10 cellular contexts compared by ENCODE assay signal in the genomic region with DNA sequence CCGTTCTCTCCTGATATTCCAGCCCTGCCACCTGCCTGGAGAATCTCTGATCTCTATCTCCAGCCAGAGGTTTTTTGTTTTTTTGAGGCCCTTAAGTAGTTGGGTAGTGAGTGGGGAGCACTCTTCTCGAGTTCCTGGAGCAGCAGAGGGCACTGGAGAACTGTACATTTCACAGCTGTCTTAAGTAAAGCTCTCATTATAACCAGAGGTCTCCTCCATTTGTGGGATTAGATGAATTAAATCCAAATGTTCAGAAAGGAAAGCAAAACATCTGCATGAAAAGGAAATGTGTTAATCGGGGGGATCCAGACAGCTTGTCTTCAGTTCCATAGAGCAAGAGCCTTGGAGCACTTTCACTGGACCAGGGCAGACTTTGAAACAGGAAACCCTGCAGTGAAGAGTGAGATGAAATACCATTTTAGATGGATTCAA. TPM values are rescaled to one million over a fixed set of nuclear protein-coding genes. Genes with fewer than 3 reads are reported as not detected.
DNase-seq lines count a peak whose midpoint lies in the region; ATAC-seq and TF ChIP-seq lines count a peak whose summit lies in the region.
"Had no signal": no experiment of that assay in that cellular context is flagged by ENCODE, and none has a peak within 500 bp of the region (broad histone marks: within the 10 kb centered on the region; RNA-seq: fewer than 3 reads in every experiment).

No MANE protein-coding gene starts in this region.

- H3K27ac ChIP-seq in BLaER1 (no peak overlapping the region), left lung (no peak overlapping the region)

- peak; percentile 48 for DNase-seq in Jurkat, Clone E6-1 (ENCODE audit: low read depth, low spot score)
- DNase-seq in adipocyte (ENCODE audit: low read depth) (peak; percentile 83), left lung (no peak), SW 1271 (lab: John Stamatoyannopoulos, UW) (no peak), NCI-H526 treated with DMSO at 0.1 percent for 48 hours (lab: John Stamatoyannopoulos, UW) (no peak)
- no peak for DNase-seq in activated CD4-positive, alpha-beta T cell treated with anti-CD3 and anti-CD28 coated beads for 48 hours

- intact Hi-C loops in left lung (cut with DNase I) = no loop called here

- H3K4me2 ChIP-seq in BLaER1 = 0 out of 2 replicates have a peak overlapping the region, but pooled peaks have one; percentile 4

- no peak overlapping the region for H3K4me3 ChIP-seq in BLaER1
- H3K4me3 ChIP-seq in Jurkat, Clone E6-1 (ENCODE audit: low read length) = no peak overlapping the region
- no peak overlapping the region for H3K4me3 ChIP-seq in adipocyte (ENCODE audit: low read length)
- no peak overlapping the region for H3K4me3 ChIP-seq in left lung
- H3K4me3 ChIP-seq: ovary had no signal

- peak in 1 of 2 donors; percentile 17 for TF ChIP-seq CTCF in left lung (IDR thresholded peaks at IDR 0.05)

- no peaks in the 10 kb centered on the region for H4K20me1 ChIP-seq in BLaER1

- no peak overlapping the region for H3K9ac ChIP-seq in BLaER1
- peak overlapping the region; percentile 67 for H3K9ac ChIP-seq in adipocyte (ENCODE audit: low read length)

- peaks cover 29% of the 10 kb centered on the region for H3K4me1 ChIP-seq in BLaER1
- H3K4me1 ChIP-seq in adipocyte (ENCODE audit: control insufficient read depth, insufficient read depth, low read length) = peaks cover 66% of the 10 kb centered on the region
- H3K4me1 ChIP-seq in left lung = peaks cover 0 to 24% of the 10 kb centered on the region in 2 donors

- no peaks in the 10 kb centered on the region for H3K36me3 ChIP-seq in BLaER1
- peaks cover 83% of the 10 kb centered on the region for H3K36me3 ChIP-seq in adipocyte (ENCODE audit: control insufficient read depth, insufficient read depth, low read length, severe bottlenecking)
- H3K36me3 ChIP-seq in left lung = no peaks in the 10 kb centered on the region
- H3K36me3 ChIP-seq: ovary had no signal

- H3K9me3 ChIP-seq in BLaER1 (no peaks in the 10 kb centered on the region), adipocyte (ENCODE audit: control insufficient read depth, low read length) (no peaks in the 10 kb centered on the region), left lung (no peaks in the 10 kb centered on the region)
- H3K9me3 ChIP-seq: ovary had no signal

- peak; percentile 67 for ATAC-seq in left lung
- ATAC-seq in GM19023 (IDR thresholded peaks at IDR 0.05; ENCODE audit: unreplicated experiment) = no peak

- H3K27me3 ChIP-seq in BLaER1 = no peaks in the 10 kb centered on the region
- no peaks in the 10 kb centered on the region for H3K27me3 ChIP-seq in adipocyte (replicated peaks; ENCODE audit: control insufficient read depth, insufficient read depth, low read length)
- no peaks in the 10 kb centered on the region for H3K27me3 ChIP-seq in left lung
- H3K27me3 ChIP-seq: ovary had no signal

RNA-seq across cellular contexts. Expression of a gene that starts 32.8 kb away (rescaled TPM):
- not detected for polyA plus RNA-seq in Jurkat, Clone E6-1 (2012; ENCODE audit: insufficient read depth, insufficient read length)
- 10 to 100 TPM; 29.4 to 32.4 TPM for total RNA-seq in left lung
- total RNA-seq: activated CD8-positive, alpha-beta memory T cell treated with anti-CD3 and anti-CD28 coated beads for 36 hours had no signal

Comparison
In these comparisons a context has a peak if more than half of its experiments do, and no peak if none do; other contexts are left out.
1. DNase-seq: peak in Jurkat, Clone E6-1 (single experiment) and adipocyte (single experiment); none in left lung (0 of 2), activated CD4-positive, alpha-beta T cell treated with anti-CD3 and anti-CD28 coated beads for 48 hours (single experiment), SW 1271 (0 of 2) and NCI-H526 treated with DMSO at 0.1 percent for 48 hours (single experiment).